ENCODE assay signal across 35 cellular contexts in genomic region chr12:57560516-57560915, GRCh38. TPM values are rescaled to one million over a fixed set of nuclear protein-coding genes. Genes with fewer than 3 reads are reported as not detected.
"Had no signal": no experiment of that assay in that cellular context is flagged by ENCODE, and none has a peak within 500 bp of the region (broad histone marks: within the 10 kb centered on the region; RNA-seq: fewer than 3 reads in every experiment).

No MANE protein-coding gene starts in this region.

- H3K36me3 ChIP-seq: MG63 had no signal

- DNase-seq: Karpas-422, Kasumi-1, MM.1S, MV-4-11, NCI-H1048, NCI-H1092, NCI-H1092 treated with DMSO at 0.1 percent for 48 hours, NCI-H1105, NCI-H1105 treated with DMSO at 0.1 percent for 48 hours, NCI-H1417, NCI-H1417 treated with DMSO at 0.1 percent for 48 hours, NCI-H1436, NCI-H1436 treated with DMSO at 0.1 percent for 48 hours, NCI-H146, NCI-H1694, NCI-H1694 treated with DMSO at 0.1 percent for 48 hours, NCI-H187, NCI-H187 treated with DMSO at 0.1 percent for 48 hours, NCI-H1930, NCI-H2029, NCI-H2029 treated with DMSO at 0.1 percent for 48 hours, NCI-H2081, NCI-H2081 treated with DMSO at 0.1 percent for 48 hours, NCI-H2107, NCI-H2171, NCI-H2171 treated with DMSO at 0.1 percent for 48 hours, NCI-H2227 treated with DMSO at 0.1 percent for 48 hours, NCI-H226, NCI-H345, NCI-H446, NCI-H446 treated with DMSO at 0.1 percent for 48 hours, NCI-H510A, NCI-H510A treated with DMSO at 0.1 percent for 48 hours had no signal

- H3K9me3 ChIP-seq: MG63 had no signal

- H3K4me3 ChIP-seq: MG63 had no signal

RNA-seq across cellular contexts. Expression of gene KIF5A, which starts 10.7 kb away (rescaled TPM):
- total RNA-seq: LHCN-M2 had no signal
